ENCODE assay signal across 7 cellular contexts in the genomic region with DNA sequence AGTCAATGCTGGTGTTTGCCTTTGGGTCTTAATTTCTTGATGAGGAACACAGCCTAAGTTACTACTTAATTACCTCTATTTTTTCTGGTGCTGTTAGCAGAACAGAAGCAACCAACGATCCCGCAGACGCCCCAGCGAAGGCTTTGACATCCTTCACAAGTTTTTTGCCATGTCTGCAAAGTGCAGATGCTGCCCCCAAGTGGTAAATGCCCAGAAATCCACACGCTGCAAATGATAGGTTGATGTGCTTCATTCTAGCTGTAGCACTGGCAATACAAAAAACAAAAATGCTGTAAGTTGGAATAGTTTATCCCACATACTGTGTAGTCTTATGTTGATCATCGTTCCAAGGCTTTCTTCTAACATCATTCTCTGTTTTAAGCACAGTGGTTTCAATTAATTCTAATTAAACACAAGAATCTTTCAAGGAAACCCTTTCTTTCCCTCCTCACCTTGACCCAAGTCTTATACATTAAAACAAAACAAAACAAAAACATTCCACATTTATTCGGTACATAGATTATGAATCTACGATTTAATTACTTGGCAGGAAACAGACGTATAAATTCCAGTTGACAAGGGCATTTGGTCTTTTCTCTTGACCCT. TPM values are rescaled to one million over a fixed set of nuclear protein-coding genes. Genes with fewer than 3 reads are reported as not detected.
A peak's percentile ranks its signal among the peaks of the same experiment; 100 is the strongest.
DNase-seq lines count a peak whose midpoint lies in the region; ATAC-seq, FAIRE-seq and TF ChIP-seq lines count a peak whose summit lies in the region.

No MANE protein-coding gene starts in this region.

- ATAC-seq in HG03064 (IDR thresholded peaks at IDR 0.05; ENCODE audit: low read depth, unreplicated experiment), result peak; percentile 40

- DNase-seq in GM12891 (ENCODE audit: insufficient read length, low spot score) (peak; percentile 6), NCI-H345 treated with DMSO at 0.1 percent for 48 hours (lab: John Stamatoyannopoulos, UW; ENCODE audit: unreplicated experiment) (peak; percentile 56), dorsolateral prefrontal cortex (peak; percentile 23 to 78 (median 66)), mesothelial cell of epicardium (ENCODE audit: low spot score in 2 of 2, unreplicated experiment in 2 of 2) (peak in 1 of 2 experiments; percentile 65)
- peak; percentile 45 for DNase-seq in activated CD4-positive, alpha-beta T cell treated with anti-CD3 and anti-CD28 coated beads, Interleukin-2, amount 50 U/mL, for 1 hour
- peak; percentile 17 to 35 for DNase-seq in stimulated activated CD8-positive, alpha-beta memory T cell treated with anti-CD3 and anti-CD28 coated beads, Interleukin-7, amount 100 ng/mL, for 1 hour (ENCODE audit: low read depth in 2 of 2)

- peak overlapping the region in 5 of 59 donors; percentile 33 to 78 (median 68) for H3K4me3 ChIP-seq in dorsolateral prefrontal cortex

- H3K27me3 ChIP-seq in dorsolateral prefrontal cortex, result peaks cover 0 to 21% (median 0%) of the 10 kb centered on the region in 45 donors

- peaks cover 8% of the 10 kb centered on the region for H3K27me3 Mint-ChIP-seq in mesothelial cell of epicardium (ENCODE audit: low read depth)

- intact Hi-C loops in dorsolateral prefrontal cortex (cut with DNase I), result no loop called here

- no peak overlapping the region for H3K27ac ChIP-seq in dorsolateral prefrontal cortex

- TF ChIP-seq CTCF in dorsolateral prefrontal cortex (IDR thresholded peaks at IDR 0.05 in 54 of 56, conservative IDR thresholded peaks at IDR 0.05 in 2 of 56; ENCODE audit: low read depth in 1 of 56, partially characterized antibody in 56 of 56), result peak; percentile 13 to 83 (median 68)
- peak; percentile 73 for TF ChIP-seq CTCF in mesothelial cell of epicardium (IDR thresholded peaks at IDR 0.05; ENCODE audit: unreplicated experiment)

- H3K27ac Mint-ChIP-seq in mesothelial cell of epicardium, result peak overlapping the region; percentile 98

- FAIRE-seq in GM12891 (lab: Jason Lieb, UNC), result no peak

- H3K36me3 Mint-ChIP-seq in mesothelial cell of epicardium, result no peaks in the 10 kb centered on the region

- TF ChIP-seq POLR2A in GM12891 (IDR thresholded peaks at IDR 0.05; ENCODE audit: low read depth, low read length), result no peak

- peak overlapping the region; percentile 87 for H3K4me3 Mint-ChIP-seq in mesothelial cell of epicardium

- no peaks in the 10 kb centered on the region for H3K9me3 Mint-ChIP-seq in mesothelial cell of epicardium

- peaks cover 11% of the 10 kb centered on the region for H3K4me1 Mint-ChIP-seq in mesothelial cell of epicardium

TF ChIP-seq in GM12891, 5 proteins besides CTCF, POLR2A, EP300 and RAD21:
- no peak for TF ChIP-seq TAF1 (IDR thresholded peaks at IDR 0.05; ENCODE audit: low read depth, low read length)
- no peak for TF ChIP-seq POU2F2 (IDR thresholded peaks at IDR 0.05; ENCODE audit: low read depth, low read length)

RNA-seq across cellular contexts. Expression of gene PNPLA4, which starts 1.2 kb away (rescaled TPM):
- polyA plus RNA-seq in GM12891 (2012; ENCODE audit: low read depth, missing spikeins), result 14.2 TPM
- total RNA-seq in dorsolateral prefrontal cortex (10 to 100 TPM in 107 of 120 experiments, 1 to 10 TPM in 13; 5.0 to 48.2 (median 14.7) TPM), mesothelial cell of epicardium (16.5 to 20.2 TPM (median 17.0 TPM) in 3 replicates)
